Comparison of ENCODE assay signal across 8 cellular contexts in the genomic region with DNA sequence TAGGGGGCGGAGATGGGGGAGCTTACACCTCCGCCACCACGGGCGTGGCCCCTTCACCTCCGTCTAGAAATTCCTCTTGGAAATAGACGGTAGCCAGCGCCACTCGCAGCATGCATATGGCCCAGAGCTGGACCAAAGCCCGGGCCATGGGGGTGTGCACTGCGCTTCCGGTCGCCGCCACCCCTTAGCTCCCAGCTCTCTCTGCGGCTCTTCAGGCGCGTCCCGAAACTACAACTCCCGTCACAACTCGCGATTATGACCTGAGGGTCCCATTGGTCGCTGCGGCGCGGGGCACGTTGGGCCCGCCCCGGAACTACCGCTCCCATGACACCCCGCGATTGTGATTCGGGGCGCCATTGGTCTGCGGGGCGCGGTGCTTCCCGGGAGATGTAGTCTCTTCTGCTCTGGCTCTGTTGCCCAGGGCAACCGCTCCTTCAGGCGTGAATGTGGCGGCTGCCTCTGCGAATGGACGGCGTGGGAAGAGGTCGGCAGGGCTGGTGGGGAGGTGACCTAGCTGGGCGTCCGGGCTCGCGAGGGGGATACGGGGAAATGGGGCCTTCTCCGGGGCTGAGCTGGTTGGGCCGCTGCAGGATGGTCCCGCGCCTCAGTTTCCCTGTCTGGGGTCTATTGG. TPM values are rescaled to one million over a fixed set of nuclear protein-coding genes. Genes with fewer than 3 reads are reported as not detected.
A peak's percentile ranks its signal among the peaks of the same experiment; 100 is the strongest.
DNase-seq lines count a peak whose midpoint lies in the region; ATAC-seq and TF ChIP-seq lines count a peak whose summit lies in the region.

A gene (plus strand): TSS at position 413 of the 631 bp plus-strand sequence. CDS start 4,399 bp downstream, outside the sequence.
A gene with protein sequence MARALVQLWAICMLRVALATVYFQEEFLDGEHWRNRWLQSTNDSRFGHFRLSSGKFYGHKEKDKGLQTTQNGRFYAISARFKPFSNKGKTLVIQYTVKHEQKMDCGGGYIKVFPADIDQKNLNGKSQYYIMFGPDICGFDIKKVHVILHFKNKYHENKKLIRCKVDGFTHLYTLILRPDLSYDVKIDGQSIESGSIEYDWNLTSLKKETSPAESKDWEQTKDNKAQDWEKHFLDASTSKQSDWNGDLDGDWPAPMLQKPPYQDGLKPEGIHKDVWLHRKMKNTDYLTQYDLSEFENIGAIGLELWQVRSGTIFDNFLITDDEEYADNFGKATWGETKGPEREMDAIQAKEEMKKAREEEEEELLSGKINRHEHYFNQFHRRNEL (minus strand): TSS at position 186 of the 631 bp plus-strand sequence. CDS start 38 bp downstream, at position 148.

- H3K4me3 Mint-ChIP-seq in CD4-positive, CD25-positive, alpha-beta regulatory T cell, result peak within 1 kb of the TSS; percentile 84 to 96 (median 95)

- H3K27me3 Mint-ChIP-seq in CD4-positive, CD25-positive, alpha-beta regulatory T cell, result peaks cover 5% of the 10 kb centered on the region

- H3K36me3 Mint-ChIP-seq in CD4-positive, CD25-positive, alpha-beta regulatory T cell, result peaks cover 1% of the 10 kb centered on the region

- H3K27me3 ChIP-seq in CD4-positive, CD25-positive, alpha-beta regulatory T cell (ENCODE audit: control insufficient read depth, insufficient read depth, low read length), result no peaks in the 10 kb centered on the region
- H3K27me3 ChIP-seq in liver (ENCODE audit: control insufficient read depth in 4 of 4, insufficient read depth in 4 of 4, low read length in 3 of 4), result no peaks in the 10 kb centered on the region

- H3K4me3 ChIP-seq in CD4-positive, CD25-positive, alpha-beta regulatory T cell (ENCODE audit: low read depth, low read length), result peak within 1 kb of the TSS; percentile 75
- H3K4me3 ChIP-seq in liver (ENCODE audit: low read depth in 1 of 3, low read length in 3 of 3), result peak within 1 kb of the TSS; percentile 64 to 96 (median 65)

- H3K4me1 Mint-ChIP-seq in CD4-positive, CD25-positive, alpha-beta regulatory T cell, result peaks cover 5 to 22% (median 12%) of the 10 kb centered on the region in 4 donors

- no peaks in the 10 kb centered on the region for H3K36me3 ChIP-seq in CD4-positive, CD25-positive, alpha-beta regulatory T cell (ENCODE audit: control insufficient read depth, insufficient read depth, low read length)
- H3K36me3 ChIP-seq in liver (ENCODE audit: control insufficient read depth in 4 of 4, insufficient read depth in 3 of 4, low read depth in 1 of 4, low read length in 3 of 4), result peaks cover 0 to 2% (median under 1%) of the 10 kb centered on the region in 4 donors

- H3K27ac Mint-ChIP-seq in CD4-positive, CD25-positive, alpha-beta regulatory T cell, result peak within 1 kb of the TSS; percentile 90 to 93 (median 93)

- DNase-seq in CD4-positive, CD25-positive, alpha-beta regulatory T cell, result peak; percentile 96 to 99 (median 96)
- peak; percentile 98 for DNase-seq in NCI-H774 (lab: John Stamatoyannopoulos, UW)
- peak; percentile 96 to 97 for DNase-seq in activated CD4-positive, alpha-beta T cell treated with anti-CD3 and anti-CD28 coated beads, Interleukin-2, amount 50 U/mL, for 48 hours
- DNase-seq in dermis microvascular lymphatic vessel endothelial cell (ENCODE audit: low read depth in 2 of 2), result peak; percentile 92 to 99
- peak; percentile 96 for DNase-seq in stimulated activated CD4-positive, alpha-beta T cell treated with anti-CD3 and anti-CD28 coated beads, Interleukin-4, amount 100 ng/mL, for 1 hour

- TF ChIP-seq CTCF in liver (IDR thresholded peaks at IDR 0.05; ENCODE audit: low read depth, low read length, missing input control), result peak; percentile 28

- peak within 1 kb of the TSS; percentile 0 to 27 for H3K9ac ChIP-seq in liver (ENCODE audit: low read depth in 1 of 2, low read length in 2 of 2)

- peak; percentile 52 to 58 for TF ChIP-seq RAD21 in liver (IDR thresholded peaks at IDR 0.05)

- WGBS in liver, result under 1% methylated on average over 52 of the region's 52 CpGs

- ATAC-seq in CD4-positive, CD25-positive, alpha-beta regulatory T cell (ENCODE audit: low read depth in 2 of 2), result peak; percentile 99
- ATAC-seq in GM19438 (IDR thresholded peaks at IDR 0.05; ENCODE audit: low read depth, unreplicated experiment), result peak; percentile 97
- ATAC-seq in HG03571 (IDR thresholded peaks at IDR 0.05; ENCODE audit: unreplicated experiment), result peak; percentile 98

- H3K9me3 Mint-ChIP-seq in CD4-positive, CD25-positive, alpha-beta regulatory T cell, result no peaks in the 10 kb centered on the region

- H3K27ac ChIP-seq in CD4-positive, CD25-positive, alpha-beta regulatory T cell (ENCODE audit: insufficient read depth, low read length, poor library complexity, severe bottlenecking), result peak within 1 kb of the TSS; percentile 67
- peak within 1 kb of the TSS; percentile 51 to 67 for H3K27ac ChIP-seq in liver (ENCODE audit: low read depth in 1 of 2, low read length in 2 of 2)

- H3K9me3 ChIP-seq in CD4-positive, CD25-positive, alpha-beta regulatory T cell (ENCODE audit: control insufficient read depth in 2 of 2, low read length in 2 of 2), result no peaks in the 10 kb centered on the region
- H3K9me3 ChIP-seq in liver (ENCODE audit: control insufficient read depth in 4 of 4, low read length in 3 of 4), result no peaks in the 10 kb centered on the region

- peaks cover 10% of the 10 kb centered on the region for H3K4me1 ChIP-seq in CD4-positive, CD25-positive, alpha-beta regulatory T cell (ENCODE audit: control insufficient read depth, insufficient read depth, low read length, poor library complexity, severe bottlenecking)
- peaks cover 7 to 33% (median 19%) of the 10 kb centered on the region in 4 donors for H3K4me1 ChIP-seq in liver (ENCODE audit: control insufficient read depth in 4 of 4, insufficient read depth in 4 of 4, low read length in 3 of 4)

TF ChIP-seq in liver, 16 proteins besides CTCF, POLR2A, EP300 and RAD21 (continues in another document):
- TF ChIP-seq, protein P1, sequence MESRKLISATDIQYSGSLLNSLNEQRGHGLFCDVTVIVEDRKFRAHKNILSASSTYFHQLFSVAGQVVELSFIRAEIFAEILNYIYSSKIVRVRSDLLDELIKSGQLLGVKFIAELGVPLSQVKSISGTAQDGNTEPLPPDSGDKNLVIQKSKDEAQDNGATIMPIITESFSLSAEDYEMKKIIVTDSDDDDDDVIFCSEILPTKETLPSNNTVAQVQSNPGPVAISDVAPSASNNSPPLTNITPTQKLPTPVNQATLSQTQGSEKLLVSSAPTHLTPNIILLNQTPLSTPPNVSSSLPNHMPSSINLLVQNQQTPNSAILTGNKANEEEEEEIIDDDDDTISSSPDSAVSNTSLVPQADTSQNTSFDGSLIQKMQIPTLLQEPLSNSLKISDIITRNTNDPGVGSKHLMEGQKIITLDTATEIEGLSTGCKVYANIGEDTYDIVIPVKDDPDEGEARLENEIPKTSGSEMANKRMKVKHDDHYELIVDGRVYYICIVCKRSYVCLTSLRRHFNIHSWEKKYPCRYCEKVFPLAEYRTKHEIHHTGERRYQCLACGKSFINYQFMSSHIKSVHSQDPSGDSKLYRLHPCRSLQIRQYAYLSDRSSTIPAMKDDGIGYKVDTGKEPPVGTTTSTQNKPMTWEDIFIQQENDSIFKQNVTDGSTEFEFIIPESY (IDR thresholded peaks at IDR 0.05), result peak; percentile 91
- TF ChIP-seq YY1 (IDR thresholded peaks at IDR 0.05), result peak; percentile 98
- TF ChIP-seq NR2F2 (IDR thresholded peaks at IDR 0.05), result peak; percentile 41
- TF ChIP-seq, protein P2, sequence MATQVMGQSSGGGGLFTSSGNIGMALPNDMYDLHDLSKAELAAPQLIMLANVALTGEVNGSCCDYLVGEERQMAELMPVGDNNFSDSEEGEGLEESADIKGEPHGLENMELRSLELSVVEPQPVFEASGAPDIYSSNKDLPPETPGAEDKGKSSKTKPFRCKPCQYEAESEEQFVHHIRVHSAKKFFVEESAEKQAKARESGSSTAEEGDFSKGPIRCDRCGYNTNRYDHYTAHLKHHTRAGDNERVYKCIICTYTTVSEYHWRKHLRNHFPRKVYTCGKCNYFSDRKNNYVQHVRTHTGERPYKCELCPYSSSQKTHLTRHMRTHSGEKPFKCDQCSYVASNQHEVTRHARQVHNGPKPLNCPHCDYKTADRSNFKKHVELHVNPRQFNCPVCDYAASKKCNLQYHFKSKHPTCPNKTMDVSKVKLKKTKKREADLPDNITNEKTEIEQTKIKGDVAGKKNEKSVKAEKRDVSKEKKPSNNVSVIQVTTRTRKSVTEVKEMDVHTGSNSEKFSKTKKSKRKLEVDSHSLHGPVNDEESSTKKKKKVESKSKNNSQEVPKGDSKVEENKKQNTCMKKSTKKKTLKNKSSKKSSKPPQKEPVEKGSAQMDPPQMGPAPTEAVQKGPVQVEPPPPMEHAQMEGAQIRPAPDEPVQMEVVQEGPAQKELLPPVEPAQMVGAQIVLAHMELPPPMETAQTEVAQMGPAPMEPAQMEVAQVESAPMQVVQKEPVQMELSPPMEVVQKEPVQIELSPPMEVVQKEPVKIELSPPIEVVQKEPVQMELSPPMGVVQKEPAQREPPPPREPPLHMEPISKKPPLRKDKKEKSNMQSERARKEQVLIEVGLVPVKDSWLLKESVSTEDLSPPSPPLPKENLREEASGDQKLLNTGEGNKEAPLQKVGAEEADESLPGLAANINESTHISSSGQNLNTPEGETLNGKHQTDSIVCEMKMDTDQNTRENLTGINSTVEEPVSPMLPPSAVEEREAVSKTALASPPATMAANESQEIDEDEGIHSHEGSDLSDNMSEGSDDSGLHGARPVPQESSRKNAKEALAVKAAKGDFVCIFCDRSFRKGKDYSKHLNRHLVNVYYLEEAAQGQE (IDR thresholded peaks at IDR 0.05), result no peak
- peak in 1 of 2 donors; percentile 55 for TF ChIP-seq EGR1 (IDR thresholded peaks at IDR 0.05; ENCODE audit: low read depth in 2 of 2)
- TF ChIP-seq HNF4G (IDR thresholded peaks at IDR 0.05), result no peak
- TF ChIP-seq JUND (IDR thresholded peaks at IDR 0.05), result no peak
- TF ChIP-seq, protein P3, sequence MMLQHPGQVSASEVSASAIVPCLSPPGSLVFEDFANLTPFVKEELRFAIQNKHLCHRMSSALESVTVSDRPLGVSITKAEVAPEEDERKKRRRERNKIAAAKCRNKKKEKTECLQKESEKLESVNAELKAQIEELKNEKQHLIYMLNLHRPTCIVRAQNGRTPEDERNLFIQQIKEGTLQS (IDR thresholded peaks at IDR 0.05), result no peak
- peak; percentile 65 to 95 for TF ChIP-seq GABPA (IDR thresholded peaks at IDR 0.05 in 1 of 2, conservative IDR thresholded peaks at IDR 0.05 in 1 of 2)
- peak; percentile 35 to 40 for TF ChIP-seq RXRA (IDR thresholded peaks at IDR 0.05)
- TF ChIP-seq FOXA1 (IDR thresholded peaks at IDR 0.05), result no peak
- no peak for TF ChIP-seq HNF4A (conservative IDR thresholded peaks at IDR 0.05)

RNA-seq across cellular contexts. Expression of the first gene that starts in this region (rescaled TPM):
- 1.9 TPM for total RNA-seq in CD4-positive, CD25-positive, alpha-beta regulatory T cell
- polyA plus RNA-seq in CD4-positive, CD25-positive, alpha-beta regulatory T cell, result 1 to 10 TPM in 2 of 4 donors, under 1 TPM in 1, not detected in 1; 0.76 to 1.6 (median 1.5) TPM
- 1.5 and 1.8 TPM in 2 replicates for total RNA-seq in dermis microvascular lymphatic vessel endothelial cell
- 1 to 10 TPM in 1 of 2 donors, under 1 TPM in 1; 0.89 to 3.0 TPM for total RNA-seq in liver
- 1 to 10 TPM in 1 of 2 donors, under 1 TPM in 1; 0.94 to 1.7 TPM for polyA plus RNA-seq in liver

RNA-seq across cellular contexts. Expression of the second gene that starts in this region (rescaled TPM):
- total RNA-seq in CD4-positive, CD25-positive, alpha-beta regulatory T cell, result not detected
- polyA plus RNA-seq in CD4-positive, CD25-positive, alpha-beta regulatory T cell, result not detected
- not detected in 2 replicates for total RNA-seq in dermis microvascular lymphatic vessel endothelial cell
- total RNA-seq in liver, result under 1 TPM in 1 of 2 donors, not detected in 1; 0.08 TPM
- polyA plus RNA-seq in liver, result under 1 TPM in 1 of 2 donors, not detected in 1; 0.05 TPM

Comparison
In these comparisons a context has a peak if more than half of its experiments do, and no peak if none do; other contexts are left out.
1. Peak in every context shown above with its lines: DNase-seq, ATAC-seq, H3K4me3 ChIP-seq and H3K27ac ChIP-seq.